In genomic region chr2:174931724-174932123, GRCh38 we compare ENCODE assay signal across 20 cellular contexts.
DNase-seq lines count a peak whose midpoint lies in the region; ATAC-seq and TF ChIP-seq lines count a peak whose summit lies in the region.
"Had no signal": no experiment of that assay in that cellular context is flagged by ENCODE, and none has a peak within 500 bp of the region (broad histone marks: within the 10 kb centered on the region; RNA-seq: fewer than 3 reads in every experiment).

No MANE protein-coding gene starts in this region.

- no peak overlapping the region for H3K4me2 ChIP-seq in hepatocyte

- H3K27me3 Mint-ChIP-seq in activated T-cell treated with anti-CD3 and anti-CD28 coated beads, Interleukin-2, amount 50 U/mL, for 4 hours (ENCODE audit: low read depth) = peaks cover 2% of the 10 kb centered on the region

- peak; percentile 59 for DNase-seq in ELR (ENCODE audit: low read depth)
- DNase-seq in RKO (ENCODE audit: low spot score) = peak; percentile 11
- DNase-seq in fibroblast of mammary gland (ENCODE audit: low read depth) = peak; percentile 41
- DNase-seq in myocyte (ENCODE audit: low read depth) = peak; percentile 88
- no peak for DNase-seq in activated T-cell treated with anti-CD3 and anti-CD28 coated beads, Interleukin-2, amount 50 U/mL, for 4 hours
- DNase-seq in hepatocyte (ENCODE audit: low spot score) = no peak
- DNase-seq: activated CD4-positive, alpha-beta T cell treated with anti-CD3 and anti-CD28 coated beads for 48 hours; activated naive CD4-positive, alpha-beta T cell; AML-193; aorta; dermis blood vessel endothelial cell; erythroblast; KBM-7; NCI-H1092 treated with DMSO at 0.1 percent for 48 hours; NCI-H2081 treated with DMSO at 0.1 percent for 48 hours; NCI-H526; stimulated activated CD4-positive, alpha-beta T cell treated with anti-CD3 and anti-CD28 coated beads, Interleukin-4, amount 100 ng/mL, for 1 hour had no signal

- no peaks in the 10 kb centered on the region for H3K9me3 Mint-ChIP-seq in activated T-cell treated with anti-CD3 and anti-CD28 coated beads, Interleukin-2, amount 50 U/mL, for 4 hours

- no peak overlapping the region for H2AFZ ChIP-seq in hepatocyte

- no peaks in the 10 kb centered on the region for H3K9me3 ChIP-seq in hepatocyte (ENCODE audit: low read depth)

- no peak for ATAC-seq in GM18907 (IDR thresholded peaks at IDR 0.05; ENCODE audit: unreplicated experiment)
- ATAC-seq in GM18502 (IDR thresholded peaks at IDR 0.05; ENCODE audit: poor library complexity, unreplicated experiment) = no peak
- no peak for ATAC-seq in activated T-cell treated with anti-CD3 and anti-CD28 coated beads, Interleukin-2, amount 50 U/mL, for 4 hours
- ATAC-seq: left lobe of liver had no signal

- H3K4me1 Mint-ChIP-seq in activated T-cell treated with anti-CD3 and anti-CD28 coated beads, Interleukin-2, amount 50 U/mL, for 4 hours (ENCODE audit: low read depth) = no peaks in the 10 kb centered on the region

- H3K27ac ChIP-seq in hepatocyte = no peak overlapping the region

- H3K79me2 ChIP-seq in hepatocyte = no peaks in the 10 kb centered on the region

- H3K9me2 ChIP-seq in hepatocyte (replicated peaks; ENCODE audit: insufficient read depth) = no peaks in the 10 kb centered on the region

- TF ChIP-seq CTCF in fibroblast of mammary gland (conservative IDR thresholded peaks at IDR 0.05; ENCODE audit: control insufficient read depth, insufficient read depth, low read depth, low read length) = no peak
- no peak for TF ChIP-seq CTCF in hepatocyte (IDR thresholded peaks at IDR 0.05; ENCODE audit: poor library complexity)

- no peaks in the 10 kb centered on the region for H3K4me1 ChIP-seq in hepatocyte (ENCODE audit: insufficient read depth)

- H3K4me3 Mint-ChIP-seq in activated T-cell treated with anti-CD3 and anti-CD28 coated beads, Interleukin-2, amount 50 U/mL, for 4 hours = no peak overlapping the region

- no peaks in the 10 kb centered on the region for H3K27me3 ChIP-seq in hepatocyte

- H4K20me1 ChIP-seq in hepatocyte (ENCODE audit: insufficient read depth, poor library complexity, severe bottlenecking) = no peaks in the 10 kb centered on the region

- no peaks in the 10 kb centered on the region for H3K36me3 ChIP-seq in hepatocyte (replicated peaks; ENCODE audit: insufficient read depth, low read depth)

- no peaks in the 10 kb centered on the region for H3K36me3 Mint-ChIP-seq in activated T-cell treated with anti-CD3 and anti-CD28 coated beads, Interleukin-2, amount 50 U/mL, for 4 hours (ENCODE audit: insufficient read depth)

- H3K4me3 ChIP-seq in fibroblast of mammary gland (ENCODE audit: control insufficient read depth, low read depth, low read length) (no peak overlapping the region), hepatocyte (no peak overlapping the region)

- WGBS in hepatocyte (ENCODE audit: low lambda C conversion rate, missing lambda C conversion rate) = 88% methylated on average over 3 of the region's 3 CpGs

Comparison
In these comparisons a context has a peak if more than half of its experiments do, and no peak if none do; other contexts are left out.
1. DNase-seq: peak in ELR (single experiment), RKO (single experiment), fibroblast of mammary gland (single experiment) and myocyte (single experiment); none in activated T-cell treated with anti-CD3 and anti-CD28 coated beads, Interleukin-2, amount 50 U/mL, for 4 hours (single experiment) and hepatocyte (single experiment).